In the genomic region with DNA sequence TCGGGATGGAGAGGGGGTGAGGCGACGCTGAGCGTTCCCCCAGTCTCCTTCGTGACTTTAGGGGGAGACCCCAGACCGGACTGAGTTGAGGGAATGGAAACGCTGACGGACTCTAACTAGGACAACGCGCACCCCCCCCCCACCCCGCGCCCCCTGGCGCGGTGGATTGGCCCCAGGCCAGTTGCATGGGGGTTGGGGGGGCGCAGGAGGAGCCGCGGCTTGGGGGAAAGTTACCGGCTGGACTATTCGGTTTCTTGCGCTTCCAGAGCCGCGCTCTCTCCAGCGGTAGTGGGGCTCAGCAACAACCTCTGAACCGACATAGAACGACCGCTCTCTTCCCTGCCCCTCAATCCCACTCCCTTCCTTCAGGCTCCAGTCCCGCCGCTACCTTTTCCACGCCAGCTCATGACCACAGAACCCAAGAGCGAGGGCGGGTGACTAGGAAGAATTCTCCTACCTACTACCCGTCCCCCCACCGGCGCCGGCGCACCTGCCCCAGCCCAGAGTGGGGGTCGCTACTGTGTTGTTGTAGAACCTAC, we compare ENCODE assay signal across 6 cellular contexts. TPM values are rescaled to one million over a fixed set of nuclear protein-coding genes. Genes with fewer than 3 reads are reported as not detected.
A peak's percentile ranks its signal among the peaks of the same experiment; 100 is the strongest.
DNase-seq lines count a peak whose midpoint lies in the region; ATAC-seq and TF ChIP-seq lines count a peak whose summit lies in the region.

No MANE protein-coding gene starts in this region.

- H3K9me3 ChIP-seq in mucosa of rectum (ENCODE audit: control insufficient read depth in 2 of 2, low read length in 2 of 2) = no peaks in the 10 kb centered on the region

- in situ Hi-C loops in GM13976 (cut with MboI; ENCODE audit: low sequenced_read_pairs, unreplicated experiment) = no loop called here

- H3K4me1 Mint-ChIP-seq in activated CD4-positive, alpha-beta T cell treated with anti-CD3 and anti-CD28 coated beads for 36 hours = peaks cover 52% of the 10 kb centered on the region

- no peak for ATAC-seq in activated CD4-positive, alpha-beta T cell treated with anti-CD3 and anti-CD28 coated beads for 36 hours
- ATAC-seq in HG02588 (IDR thresholded peaks at IDR 0.05; ENCODE audit: unreplicated experiment) = no peak

- intact Hi-C loops in activated CD4-positive, alpha-beta T cell treated with anti-CD3 and anti-CD28 coated beads for 36 hours (cut with DNase I, micrococcal nuclease) = loop anchor here (2.0 to 10.0 kb wide), 7 partner anchors 49 to 1502 kb away; a partner anchor contains a TSS

- peaks cover 0 to 3% of the 10 kb centered on the region in 2 donors for H3K36me3 ChIP-seq in mucosa of rectum (ENCODE audit: control insufficient read depth in 2 of 2, insufficient read depth in 2 of 2, low read length in 2 of 2)

- H3K36me3 Mint-ChIP-seq in activated CD4-positive, alpha-beta T cell treated with anti-CD3 and anti-CD28 coated beads for 36 hours (ENCODE audit: low read depth) = peaks cover 9% of the 10 kb centered on the region

- H3K4me3 ChIP-seq in mucosa of rectum (ENCODE audit: low read length in 2 of 2) = peak overlapping the region; percentile 95 to 100

- H3K4me1 ChIP-seq in mucosa of rectum (ENCODE audit: control insufficient read depth in 2 of 2, insufficient read depth in 2 of 2, low read length in 2 of 2) = peaks cover 48 to 57% of the 10 kb centered on the region in 2 donors

- POLR2A ChIA-PET in activated CD4-positive, alpha-beta T cell treated with anti-CD3 and anti-CD28 coated beads for 36 hours (lab: Charles Lee) = interaction anchor here (1.3 kb wide), 1 partner anchor 29 kb away, joined by 3 read pairs; a partner anchor contains a TSS

- H3K9me3 Mint-ChIP-seq in activated CD4-positive, alpha-beta T cell treated with anti-CD3 and anti-CD28 coated beads for 36 hours (ENCODE audit: low read depth) = no peaks in the 10 kb centered on the region

- peak overlapping the region; percentile 100 for H3K9ac ChIP-seq in mucosa of rectum (ENCODE audit: low read depth in 1 of 2, low read length in 2 of 2)

- H3K27me3 ChIP-seq in mucosa of rectum (ENCODE audit: control insufficient read depth in 2 of 2, insufficient read depth in 2 of 2, low read length in 2 of 2) = no peaks in the 10 kb centered on the region

- peak overlapping the region; percentile 96 for H3K27ac Mint-ChIP-seq in activated CD4-positive, alpha-beta T cell treated with anti-CD3 and anti-CD28 coated beads for 36 hours

- peak overlapping the region; percentile 96 for H3K4me3 Mint-ChIP-seq in activated CD4-positive, alpha-beta T cell treated with anti-CD3 and anti-CD28 coated beads for 36 hours

- CTCF ChIA-PET in activated CD4-positive, alpha-beta T cell treated with anti-CD3 and anti-CD28 coated beads for 36 hours (lab: Charles Lee) = interaction anchor here (0.6 to 8.0 kb wide), 4 partner anchors 12 to 190 kb away, joined by 3 to 86 read pairs (median 3); a partner anchor contains a TSS

- TF ChIP-seq CTCF in GM13976 (IDR thresholded peaks at IDR 0.05; ENCODE audit: borderline replicate concordance, control extremely low read depth, extremely low read depth, insufficient read depth, missing control alignments) = no peak

- peak overlapping the region; percentile 98 to 99 for H3K27ac ChIP-seq in mucosa of rectum (ENCODE audit: low read depth in 2 of 2, low read length in 2 of 2)

- H3K27me3 Mint-ChIP-seq in activated CD4-positive, alpha-beta T cell treated with anti-CD3 and anti-CD28 coated beads for 36 hours = no peaks in the 10 kb centered on the region

- DNase-seq in activated CD4-positive, alpha-beta T cell treated with anti-CD3 and anti-CD28 coated beads for 36 hours = peak; percentile 58
- DNase-seq in activated CD4-positive, alpha-beta T cell treated with anti-CD3 and anti-CD28 coated beads for 48 hours = no peak
- DNase-seq in anterior cingulate cortex (lab: John Stamatoyannopoulos, UW) = peak in 30 of 58 donors; percentile 29 to 74 (median 52)
- no peak for DNase-seq in GM13976 (ENCODE audit: low spot score)

RNA-seq across cellular contexts. Expression of a gene that starts 0.7 kb away (rescaled TPM):
- 100 to 1,000 TPM in 1 of 2 experiments, 10 to 100 TPM in 1; 94.0 to 105 TPM for total RNA-seq in activated CD4-positive, alpha-beta T cell treated with anti-CD3 and anti-CD28 coated beads for 36 hours

RNA-seq across cellular contexts. Expression of a gene that starts 9.9 kb away (rescaled TPM):
- total RNA-seq in activated CD4-positive, alpha-beta T cell treated with anti-CD3 and anti-CD28 coated beads for 36 hours = under 1 TPM; 0.79 to 0.80 TPM

RNA-seq across cellular contexts. Expression of a gene that starts 20.2 kb away (rescaled TPM):
- 10 to 100 TPM; 38.0 to 42.4 TPM for total RNA-seq in activated CD4-positive, alpha-beta T cell treated with anti-CD3 and anti-CD28 coated beads for 36 hours

RNA-seq across cellular contexts. Expression of a gene that starts 28.8 kb away (rescaled TPM):
- total RNA-seq in activated CD4-positive, alpha-beta T cell treated with anti-CD3 and anti-CD28 coated beads for 36 hours = 100 to 1,000 TPM; 190 to 196 TPM

RNA-seq across cellular contexts. Expression of a gene that starts 30.3 kb away (rescaled TPM):
- total RNA-seq in activated CD4-positive, alpha-beta T cell treated with anti-CD3 and anti-CD28 coated beads for 36 hours = under 1 TPM; 0.46 to 0.67 TPM

Comparison
In these comparisons a context has a peak if more than half of its experiments do, and no peak if none do; other contexts are left out.
1. DNase-seq: peak in activated CD4-positive, alpha-beta T cell treated with anti-CD3 and anti-CD28 coated beads for 36 hours (single experiment) and anterior cingulate cortex (30 of 58); none in activated CD4-positive, alpha-beta T cell treated with anti-CD3 and anti-CD28 coated beads for 48 hours (single experiment) and GM13976 (single experiment).